8 cellular contexts compared by ENCODE assay signal in the genomic region with DNA sequence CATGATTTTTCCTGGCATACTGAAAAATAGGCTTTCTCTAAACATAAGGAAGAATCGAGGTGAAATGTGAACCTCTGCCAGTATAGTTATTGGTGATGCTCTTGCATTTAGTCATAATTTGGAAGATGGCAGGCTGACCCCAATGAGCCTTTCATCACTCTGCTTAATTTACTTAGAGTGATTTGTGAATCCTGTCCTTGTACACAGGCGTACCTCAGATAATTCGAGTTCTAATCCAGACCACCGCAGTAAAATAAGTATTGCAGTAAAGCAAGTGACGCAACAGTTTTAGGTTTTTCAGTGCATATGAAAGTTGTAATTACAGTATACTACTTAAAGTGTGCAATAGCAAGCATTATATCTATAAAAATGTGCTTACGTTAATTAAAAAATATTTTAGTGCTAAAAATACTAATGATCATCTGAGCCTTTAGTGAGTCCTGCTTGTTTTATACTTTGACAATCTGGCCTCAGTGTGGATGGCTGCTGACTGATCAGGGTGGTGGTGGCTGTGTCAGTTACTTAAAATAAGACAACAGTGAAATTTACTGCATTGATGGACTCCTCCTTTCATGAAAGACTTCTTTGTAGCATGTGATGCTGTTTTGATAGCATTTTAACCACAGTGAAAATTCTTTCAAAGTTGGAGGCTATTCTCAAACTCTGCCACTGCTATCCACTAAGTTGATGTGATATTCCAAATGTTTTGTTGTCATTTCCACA.
A peak's percentile ranks its signal among the peaks of the same experiment; 100 is the strongest.
DNase-seq lines count a peak whose midpoint lies in the region; ATAC-seq lines count a peak whose summit lies in the region.

No MANE protein-coding gene starts in this region.

- H3K27ac Mint-ChIP-seq in activated naive CD8-positive, alpha-beta T cell = peak overlapping the region; percentile 93

- peak overlapping the region; percentile 88 for H3K27ac ChIP-seq in substantia nigra (ENCODE audit: low read depth, low read length, poor library complexity, severe bottlenecking)

- H3K27me3 Mint-ChIP-seq in activated naive CD8-positive, alpha-beta T cell = no peaks in the 10 kb centered on the region

- peaks cover 33% of the 10 kb centered on the region for H3K4me1 Mint-ChIP-seq in activated naive CD8-positive, alpha-beta T cell (ENCODE audit: low read depth)

- peaks cover 3% of the 10 kb centered on the region for H3K36me3 Mint-ChIP-seq in activated naive CD8-positive, alpha-beta T cell

- no peak for ATAC-seq in HG02840 (IDR thresholded peaks at IDR 0.05; ENCODE audit: low FRiP score, unreplicated experiment)
- ATAC-seq in GM21367 (IDR thresholded peaks at IDR 0.05; ENCODE audit: unreplicated experiment) = no peak

- DNase-seq in SIG-M5 treated with dmso at 0.1 percent for 504 hours (lab: John Stamatoyannopoulos, UW; ENCODE audit: unreplicated experiment) (peak; percentile 14), SIG-M5 (lab: John Stamatoyannopoulos, UW) (no peak), substantia nigra (lab: John Stamatoyannopoulos, UW) (peak in 1 of 49 donors; percentile 9), GM19238 (ENCODE audit: insufficient read length, low spot score) (no peak)

- H3K9me3 Mint-ChIP-seq in activated naive CD8-positive, alpha-beta T cell (ENCODE audit: low read depth) = no peaks in the 10 kb centered on the region

- H3K9me3 ChIP-seq in iPS-18c (ENCODE audit: control insufficient read depth, insufficient read depth, low read length) = no peaks in the 10 kb centered on the region

- H3K4me3 Mint-ChIP-seq in activated naive CD8-positive, alpha-beta T cell = peak overlapping the region; percentile 88

- H3K4me3 ChIP-seq in iPS-18c (ENCODE audit: insufficient read depth, low read depth, low read length) = peak overlapping the region; percentile 81
